ENCODE assay signal across 8 cellular contexts in the genomic region with DNA sequence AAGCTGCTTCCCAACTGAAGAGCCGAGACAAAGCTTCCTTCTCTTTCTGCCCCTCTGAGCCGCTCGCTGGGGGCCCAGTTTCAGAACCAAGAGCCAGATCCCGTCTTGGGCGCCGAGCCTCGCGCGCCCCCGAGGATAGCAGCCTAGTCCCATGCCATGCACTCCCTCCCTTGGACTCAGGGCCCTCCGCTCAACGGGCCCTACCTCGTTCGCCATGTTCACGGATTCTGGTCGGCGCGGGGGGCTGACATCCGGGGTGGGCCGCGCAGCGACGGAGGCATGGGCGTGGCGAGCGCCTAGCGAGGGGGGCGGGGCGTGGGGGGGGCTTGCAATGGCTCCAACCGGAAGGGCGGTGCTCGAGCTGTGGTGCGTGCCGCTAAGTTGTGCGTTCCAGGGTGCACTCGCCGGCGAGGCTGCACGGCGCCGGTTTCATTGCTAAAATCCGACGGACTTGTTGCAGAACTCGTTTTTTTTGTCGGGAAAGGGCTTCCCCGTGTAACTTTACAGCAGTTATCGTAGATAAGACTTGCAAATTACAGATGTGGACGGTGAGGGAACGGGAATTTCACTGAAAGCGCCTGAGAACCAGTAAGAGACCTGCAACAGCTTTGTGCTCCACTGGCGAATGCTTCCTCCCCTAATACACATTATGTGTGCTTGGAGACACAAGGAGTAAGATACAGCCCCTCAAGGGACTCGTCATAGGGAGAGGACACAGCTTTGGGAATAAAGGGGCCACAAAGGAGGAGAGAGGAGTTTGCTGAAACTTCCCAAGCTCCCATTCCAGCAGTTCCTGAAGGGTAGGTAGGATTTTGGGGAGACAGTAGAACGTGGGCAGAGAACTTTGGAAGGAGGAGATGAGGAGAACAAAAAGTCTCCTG. TPM values are rescaled to one million over a fixed set of nuclear protein-coding genes. Genes with fewer than 3 reads are reported as not detected.
DNase-seq lines count a peak whose midpoint lies in the region; ATAC-seq and TF ChIP-seq lines count a peak whose summit lies in the region.

A gene (minus strand): TSS at position 304 of the 881 bp plus-strand sequence. CDS start 88 bp downstream, at position 216.

- no peaks in the 10 kb centered on the region for H3K9me3 ChIP-seq in Loucy (ENCODE audit: insufficient read depth, low read depth, low read length)
- H3K9me3 ChIP-seq in SJCRH30 (replicated peaks): no peaks in the 10 kb centered on the region
- no peaks in the 10 kb centered on the region for H3K9me3 ChIP-seq in neural progenitor cell (ENCODE audit: low read depth)
- no peaks in the 10 kb centered on the region for H3K9me3 ChIP-seq in stomach smooth muscle (ENCODE audit: control insufficient read depth in 2 of 2, low read length in 2 of 2)

- peaks cover 44% of the 10 kb centered on the region for H3K4me1 ChIP-seq in Loucy (ENCODE audit: insufficient read depth, low read length, poor library complexity, severe bottlenecking)
- no peaks in the 10 kb centered on the region for H3K4me1 ChIP-seq in SJCRH30
- peaks cover 28% of the 10 kb centered on the region for H3K4me1 ChIP-seq in foreskin keratinocyte
- peaks cover 13% of the 10 kb centered on the region for H3K4me1 ChIP-seq in neural progenitor cell
- peaks cover 8% of the 10 kb centered on the region for H3K4me1 ChIP-seq in stomach smooth muscle (ENCODE audit: control insufficient read depth, insufficient read depth, low read length)

- H3K9me3 Mint-ChIP-seq in neural progenitor cell: peaks cover 5% of the 10 kb centered on the region

- H3K27ac Mint-ChIP-seq in neural progenitor cell: peak within 1 kb of the TSS; percentile 96

- H2AFZ ChIP-seq in Loucy (ENCODE audit: low read length) (peak within 1 kb of the TSS; percentile 87), neural progenitor cell (replicated peaks) (peak within 1 kb of the TSS; percentile 93)

- peaks cover 56% of the 10 kb centered on the region for H3K79me2 ChIP-seq in Loucy (ENCODE audit: insufficient read depth, low read length)
- peaks cover 77% of the 10 kb centered on the region for H3K79me2 ChIP-seq in neural progenitor cell (ENCODE audit: low read depth)

- H3K27ac ChIP-seq in SJCRH30 (peak within 1 kb of the TSS; percentile 81), foreskin keratinocyte (peak within 1 kb of the TSS; percentile 87), neural progenitor cell (peak within 1 kb of the TSS; percentile 95), stomach smooth muscle (ENCODE audit: low read length) (peak within 1 kb of the TSS; percentile 87)

- H3K36me3 ChIP-seq in H7 (replicated peaks; ENCODE audit: control insufficient read depth, insufficient read depth, low read length): peaks cover 9% of the 10 kb centered on the region
- peaks cover 13% of the 10 kb centered on the region; the same call in 1 of the 2 replicates for H3K36me3 ChIP-seq in Loucy (ENCODE audit: insufficient read depth, low read length)
- peaks cover 13% of the 10 kb centered on the region for H3K36me3 ChIP-seq in SJCRH30
- H3K36me3 ChIP-seq in neural progenitor cell: peaks cover 15% of the 10 kb centered on the region
- H3K36me3 ChIP-seq in stomach smooth muscle (ENCODE audit: control insufficient read depth in 2 of 2, insufficient read depth in 2 of 2, low read length in 2 of 2): peaks cover 6 to 12% of the 10 kb centered on the region in 2 donors

- H3F3A ChIP-seq in Loucy (ENCODE audit: low read depth) (no peaks in the 10 kb centered on the region), neural progenitor cell (ENCODE audit: low read depth) (peaks cover 8% of the 10 kb centered on the region)

- peak within 1 kb of the TSS; percentile 91 for H3K9ac ChIP-seq in Loucy (ENCODE audit: low read depth, low read length, poor library complexity, severe bottlenecking)
- H3K9ac ChIP-seq in neural progenitor cell: peak within 1 kb of the TSS; percentile 76
- peak within 1 kb of the TSS; percentile 92 to 94 for H3K9ac ChIP-seq in stomach smooth muscle (ENCODE audit: low read length in 2 of 2)

- H4K20me1 ChIP-seq in Loucy (ENCODE audit: insufficient read depth, low read length, poor library complexity, severe bottlenecking): peaks cover 13% of the 10 kb centered on the region
- H4K20me1 ChIP-seq in neural progenitor cell (ENCODE audit: low read depth): peaks cover 12% of the 10 kb centered on the region

- peak within 1 kb of the TSS; percentile 96 for H3K4me3 Mint-ChIP-seq in neural progenitor cell

- H3K4me3 ChIP-seq in H7 (ENCODE audit: insufficient read depth, low read depth, low read length) (peak within 1 kb of the TSS; percentile 78), Loucy (ENCODE audit: low read length, poor library complexity, severe bottlenecking) (peak within 1 kb of the TSS; percentile 99), SJCRH30 (peak within 1 kb of the TSS; percentile 98), neural progenitor cell (peak within 1 kb of the TSS; percentile 82), stomach smooth muscle (ENCODE audit: low read length in 2 of 2) (peak within 1 kb of the TSS; percentile 88 to 100)

- peak within 1 kb of the TSS; percentile 90 for H3K4me2 ChIP-seq in Loucy (ENCODE audit: low read depth, low read length, poor library complexity, severe bottlenecking)
- peak within 1 kb of the TSS; percentile 96 for H3K4me2 ChIP-seq in neural progenitor cell

- H3K27me3 Mint-ChIP-seq in neural progenitor cell (ENCODE audit: insufficient read depth, low read depth): peaks cover 2% of the 10 kb centered on the region

- TF ChIP-seq CTCF in Loucy (conservative IDR thresholded peaks at IDR 0.05; ENCODE audit: low read length) (no peak), foreskin keratinocyte (conservative IDR thresholded peaks at IDR 0.05) (no peak), neural progenitor cell (IDR thresholded peaks at IDR 0.05) (no peak)

- DNase-seq in ELR (ENCODE audit: low read depth) (peak; percentile 86), H7 (peak; percentile 95), SJCRH30 (peak; percentile 88 to 89), foreskin keratinocyte (peak; percentile 42 to 69), neural progenitor cell (ENCODE audit: low spot score) (peak; percentile 92)
- DNase-seq in activated gamma-delta T cell treated with anti-CD3 and anti-CD28 coated beads, Interleukin-2, amount 50 U/mL, for 16 hours (ENCODE audit: low read depth): peak; percentile 90

- no peaks in the 10 kb centered on the region for H3K27me3 ChIP-seq in H7 (ENCODE audit: control insufficient read depth, insufficient read depth, low read length)
- H3K27me3 ChIP-seq in Loucy (ENCODE audit: insufficient read depth, low read length, poor library complexity, severe bottlenecking): no peaks in the 10 kb centered on the region
- H3K27me3 ChIP-seq in SJCRH30: no peaks in the 10 kb centered on the region
- H3K27me3 ChIP-seq in foreskin keratinocyte: no peaks in the 10 kb centered on the region
- H3K27me3 ChIP-seq in neural progenitor cell: no peaks in the 10 kb centered on the region
- H3K27me3 ChIP-seq in stomach smooth muscle (ENCODE audit: control insufficient read depth in 1 of 2, insufficient read depth in 2 of 2, low read length in 2 of 2): no peaks in the 10 kb centered on the region

- H3K4me1 Mint-ChIP-seq in neural progenitor cell: peaks cover 35% of the 10 kb centered on the region

- no peaks in the 10 kb centered on the region for H3K9me2 ChIP-seq in Loucy (replicated peaks; ENCODE audit: low read depth, low read length)

- ATAC-seq in foreskin keratinocyte: peak; percentile 86

- peaks cover 16% of the 10 kb centered on the region for H3K36me3 Mint-ChIP-seq in neural progenitor cell

RNA-seq across cellular contexts. Expression of the gene that starts here (rescaled TPM):
- total RNA-seq in H7 (2014; rRNA removed; shearing (Covaris generic)): 331 and 341 TPM in 2 replicates
- total RNA-seq in SJCRH30 (2014; rRNA removed; shearing (Covaris generic)): 91.7 and 93.2 TPM in 2 replicates
- total RNA-seq in foreskin keratinocyte (171 and 172 TPM in 2 replicates), neural progenitor cell (ENCODE audit: low replicate concordance) (287 and 473 TPM in 2 replicates)
- 189 and 222 TPM in 2 replicates for polyA plus RNA-seq in foreskin keratinocyte

Comparison
In these comparisons a context has a peak if more than half of its experiments do, and no peak if none do; other contexts are left out.
1. Peak in every context shown above with its lines: DNase-seq, ATAC-seq, H3K4me3 ChIP-seq and H3K27ac ChIP-seq.